Comparison of ENCODE assay signal across 14 cellular contexts in genomic region chr15:74891469-74891868, GRCh38. TPM values are rescaled to one million over a fixed set of nuclear protein-coding genes. Genes with fewer than 3 reads are reported as not detected.
DNase-seq lines count a peak whose midpoint lies in the region; ATAC-seq, FAIRE-seq and TF ChIP-seq lines count a peak whose summit lies in the region.
"Had no signal": no experiment of that assay in that cellular context is flagged by ENCODE, and none has a peak within 500 bp of the region (broad histone marks: within the 10 kb centered on the region; RNA-seq: fewer than 3 reads in every experiment).

No MANE protein-coding gene starts in this region.

- ATAC-seq in GM12878: no peak
- no peak for ATAC-seq in GM18867 (IDR thresholded peaks at IDR 0.05; ENCODE audit: unreplicated experiment)

- H3K9me3 ChIP-seq in DOHH2 (ENCODE audit: control insufficient read depth, insufficient read depth, low read length) (no peaks in the 10 kb centered on the region), GM12878 (replicated peaks; ENCODE audit: control insufficient read depth, insufficient read depth, low read length) (no peaks in the 10 kb centered on the region), mucosa of rectum (ENCODE audit: control insufficient read depth in 2 of 2, low read length in 2 of 2) (no peaks in the 10 kb centered on the region)

- H2AFZ ChIP-seq in GM12878 (ENCODE audit: control insufficient read depth, low read depth, low read length): no peak overlapping the region

- DNase-seq in GM12878 (ENCODE audit: low read depth, low spot score) (no peak), retina (no peak), SW 1271 (lab: John Stamatoyannopoulos, UW) (no peak), frontal cortex (ENCODE audit: low spot score in 2 of 2) (no peak)
- DNase-seq: activated effector memory CD4-positive, alpha-beta T cell treated with anti-CD3 and anti-CD28 coated beads, Interleukin-2, amount 50 U/mL, for 16 hours; C1 segment of cervical spinal cord; OCI-M1; trophoblast cell had no signal

- SMC1A ChIA-PET in GM12878 (lab: Charles Lee; ENCODE audit: uncharacterized antibody, unreplicated experiment): interaction anchor here (1.1 to 1.7 kb wide), 2 partner anchors 11 to 22 kb away, joined by 6 to 9 read pairs; no protein-coding TSS in a partner anchor

- no peaks in the 10 kb centered on the region for H3F3A ChIP-seq in DOHH2 (ENCODE audit: control insufficient read depth, insufficient read depth)

- H3K9me2 ChIP-seq in DOHH2 (replicated peaks; ENCODE audit: control insufficient read depth, low read length): no peaks in the 10 kb centered on the region

- H3K27me3 ChIP-seq in DOHH2 (ENCODE audit: control insufficient read depth, low read length): no peaks in the 10 kb centered on the region
- no peaks in the 10 kb centered on the region for H3K27me3 ChIP-seq in GM12878 (replicated peaks in 1 of 2; ENCODE audit: control insufficient read depth in 2 of 2, insufficient read depth in 2 of 2, low read length in 1 of 2)
- no peaks in the 10 kb centered on the region for H3K27me3 ChIP-seq in mucosa of rectum (ENCODE audit: control insufficient read depth in 2 of 2, insufficient read depth in 2 of 2, low read length in 2 of 2)

- H3K9ac ChIP-seq in GM12878 (ENCODE audit: control insufficient read depth, insufficient read depth, low read length): no peak overlapping the region
- no peak overlapping the region for H3K9ac ChIP-seq in mucosa of rectum (ENCODE audit: low read depth in 1 of 2, low read length in 2 of 2)
- H3K9ac ChIP-seq: KMS-11 had no signal

- no peak for TF ChIP-seq RAD21 in GM12878 (IDR thresholded peaks at IDR 0.05; ENCODE audit: insufficient read depth, low read depth, low read length)

- H3K36me3 ChIP-seq in DOHH2 (ENCODE audit: control insufficient read depth, low read length): peaks cover 37% of the 10 kb centered on the region
- peaks cover 0 to 10% of the 10 kb centered on the region in 2 experiments for H3K36me3 ChIP-seq in GM12878 (ENCODE audit: control insufficient read depth in 2 of 2, insufficient read depth in 2 of 2, low read length in 1 of 2)
- H3K36me3 ChIP-seq in mucosa of rectum (ENCODE audit: control insufficient read depth in 2 of 2, insufficient read depth in 2 of 2, low read length in 2 of 2): peaks cover 4 to 17% of the 10 kb centered on the region in 2 donors

- BruUV-seq in GM12878 (replicated peaks; lab: Mats Ljungman, UMichigan): no TSS peak

- H3K4me1 ChIP-seq in DOHH2 (ENCODE audit: control insufficient read depth, low read length): peaks cover 27% of the 10 kb centered on the region
- peaks cover 25% of the 10 kb centered on the region for H3K4me1 ChIP-seq in GM12878 (ENCODE audit: control insufficient read depth, insufficient read depth, low read length)
- H3K4me1 ChIP-seq in mucosa of rectum (ENCODE audit: control insufficient read depth in 2 of 2, insufficient read depth in 2 of 2, low read length in 2 of 2): peaks cover 40% of the 10 kb centered on the region in 2 donors

- no peak for FAIRE-seq in GM12878 (lab: Jason Lieb, UNC)
- FAIRE-seq in frontal cortex (lab: Jason Lieb, UNC): no peak
- FAIRE-seq: H54 had no signal

- H3K79me2 ChIP-seq in DOHH2 (ENCODE audit: control insufficient read depth, low read length) (peaks cover 14% of the 10 kb centered on the region), GM12878 (ENCODE audit: control insufficient read depth, insufficient read depth, low read length) (peaks cover 12% of the 10 kb centered on the region)

- H4K20me1 ChIP-seq in DOHH2 (ENCODE audit: control insufficient read depth, insufficient read depth, low read depth, low read length) (no peaks in the 10 kb centered on the region), GM12878 (ENCODE audit: control insufficient read depth, insufficient read depth) (no peaks in the 10 kb centered on the region)

- TF ChIP-seq CTCF in 22Rv1 (IDR thresholded peaks at IDR 0.05): no peak
- TF ChIP-seq CTCF in DOHH2 (IDR thresholded peaks at IDR 0.05; ENCODE audit: low read depth, low read length, poor library complexity, severe bottlenecking): no peak
- no peak for TF ChIP-seq CTCF in GM12878 (IDR thresholded peaks at IDR 0.05 in 2 of 3, conservative IDR thresholded peaks at IDR 0.05 in 1 of 3; ENCODE audit: control insufficient read depth in 2 of 3, extremely low read depth in 1 of 3, insufficient read depth in 1 of 3, low read depth in 3 of 3, low read length in 3 of 3)

- TF ChIP-seq POLR2A in GM12878 (IDR thresholded peaks at IDR 0.05; ENCODE audit: low read depth, low read length): no peak

- CTCF ChIA-PET in GM12878 (lab: Yijun Ruan, JAX): interaction anchor here (1.0 to 4.5 kb wide), 4 partner anchors 10 to 254 kb away, joined by 3 to 37 read pairs (median 4); no protein-coding TSS in a partner anchor

- in situ Hi-C loops in GM12878 (cut with MboI): no loop called here

- H3K27ac ChIP-seq in 22Rv1 (peak overlapping the region; percentile 79; the same call in 1 of the 2 replicates), DOHH2 (ENCODE audit: low read depth, low read length) (no peak overlapping the region), GM12878 (ENCODE audit: control insufficient read depth, insufficient read depth) (no peak overlapping the region), mucosa of rectum (ENCODE audit: low read depth in 2 of 2, low read length in 2 of 2) (peak overlapping the region; percentile 63 to 86)
- H3K27ac ChIP-seq: KMS-11 had no signal

- intact Hi-C loops in GM12878 (cut with micrococcal nuclease; ENCODE audit: unreplicated experiment): no loop called here

- POLR2A ChIA-PET in GM12878 (lab: Charles Lee): interaction anchor here (1.9 kb wide), 1 partner anchor 11 kb away, joined by 7 read pairs; no protein-coding TSS in a partner anchor

- H3K4me3 ChIP-seq in DOHH2 (ENCODE audit: low read length) (0 out of 2 replicates have a peak overlapping the region, but pooled peaks have one; percentile 9), GM12878 (no peak overlapping the region), mucosa of rectum (ENCODE audit: low read length in 2 of 2) (peak overlapping the region in 1 of 2 donors; percentile 95)

- H3K4me2 ChIP-seq in DOHH2 (ENCODE audit: low read length) (no peak overlapping the region), GM12878 (ENCODE audit: control insufficient read depth, insufficient read depth) (peak overlapping the region; percentile 85; the same call in 1 of the 2 replicates)

- no peak for TF ChIP-seq EP300 in GM12878 (IDR thresholded peaks at IDR 0.05; ENCODE audit: borderline replicate concordance in 1 of 2, control insufficient read depth in 1 of 2, low read depth in 2 of 2, low read length in 2 of 2)

- RAD21 ChIA-PET in GM12878 (lab: Charles Lee; ENCODE audit: unreplicated experiment): interaction anchor here (1.1 to 1.8 kb wide), 2 partner anchors 10 to 22 kb away, joined by 3 to 4 read pairs; no protein-coding TSS in a partner anchor

- WGBS in GM12878 (ENCODE audit: insufficient coverage, insufficient replicate concordance, low lambda C conversion rate, missing lambda C conversion rate): 100% methylated on average over 3 of the region's 3 CpGs

RNA-seq across cellular contexts. Expression of gene MPI, which starts 1.6 kb away (rescaled TPM):
- 139 and 141 TPM in 2 replicates for total RNA-seq in GM12878 (2013; cell fraction: nucleolus; rRNA removed)
- total RNA-seq in GM12878 (2014; rRNA removed) (48.9 and 52.6 TPM in 2 replicates), GM12878 (2014; rRNA removed; fragmentation: Illumina TruSeq; extraction: Trizol) (35.2 and 36.2 TPM in 2 replicates), GM12878 (2021) (41.6 and 44.6 TPM in 2 replicates), frontal cortex (26.1 TPM)
- polyA plus RNA-seq in GM12878 (2011; ENCODE audit: low read depth): 63.8 TPM
- polyA plus RNA-seq in GM12878 (2011; rRNA removed) (33.5 and 68.6 TPM in 2 replicates), GM12878 (2014; fragmentation: Illumina TruSeq; extraction: Trizol) (51.8 and 93.9 TPM in 2 replicates), GM12878 (2014; fragmentation: Nextera tagmentation; extraction: Ambion mirVana) (10 to 100 TPM; 38.3 to 43.6 TPM), GM12878 (2014; rRNA removed) (48.6 and 49.8 TPM in 2 replicates), GM12878 (2016; fragmentation: Nextera tagmentation; extraction: Ambion mirVana) (10 to 100 TPM; 35.6 to 43.1 TPM)
- polyA plus RNA-seq in GM12878 (2011; cell fraction: cytosol; rRNA removed): 86.2 and 120 TPM in 2 replicates
- polyA plus RNA-seq in GM12878 (2011; cell fraction: nucleus; rRNA removed): 128 and 213 TPM in 2 replicates
- polyA plus RNA-seq in GM12878 (2012): 91.5 and 97.0 TPM in 2 replicates
- 77.2 and 93.3 TPM in 2 replicates for polyA minus RNA-seq in GM12878 (2011; rRNA and poly(A)+ RNA removed)
- 13.1 and 20.6 TPM in 2 replicates for polyA minus RNA-seq in GM12878 (2011; cell fraction: cytosol; rRNA and poly(A)+ RNA removed)
- 61.1 and 79.2 TPM in 2 replicates for polyA minus RNA-seq in GM12878 (2011; cell fraction: nucleus; rRNA and poly(A)+ RNA removed)

RNA-seq across cellular contexts. Expression of gene FAM219B, which starts 15.2 kb away (rescaled TPM):
- 71.1 and 78.1 TPM in 2 replicates for total RNA-seq in GM12878 (2013; cell fraction: nucleolus; rRNA removed)
- total RNA-seq in GM12878 (2014; rRNA removed): 37.1 and 39.5 TPM in 2 replicates
- 23.7 and 26.4 TPM in 2 replicates for total RNA-seq in GM12878 (2014; rRNA removed; fragmentation: Illumina TruSeq; extraction: Trizol)
- 41.6 and 53.2 TPM in 2 replicates for total RNA-seq in GM12878 (2021)
- 68.3 TPM for polyA plus RNA-seq in GM12878 (2011; ENCODE audit: low read depth)
- polyA plus RNA-seq in GM12878 (2011; rRNA removed): 32.3 and 40.9 TPM in 2 replicates
- 39.2 and 40.6 TPM in 2 replicates for polyA plus RNA-seq in GM12878 (2011; cell fraction: cytosol; rRNA removed)
- 135 and 193 TPM in 2 replicates for polyA plus RNA-seq in GM12878 (2011; cell fraction: nucleus; rRNA removed)
- 23.5 and 35.7 TPM in 2 replicates for polyA plus RNA-seq in GM12878 (2012)
- 30.5 and 41.6 TPM in 2 replicates for polyA plus RNA-seq in GM12878 (2014; fragmentation: Illumina TruSeq; extraction: Trizol)
- 1 to 10 TPM; 7.6 to 8.9 TPM for polyA plus RNA-seq in GM12878 (2014; fragmentation: Nextera tagmentation; extraction: Ambion mirVana)
- 43.2 and 46.6 TPM in 2 replicates for polyA plus RNA-seq in GM12878 (2014; rRNA removed)
- 10 to 100 TPM; 24.2 to 28.2 TPM for polyA plus RNA-seq in GM12878 (2016; fragmentation: Nextera tagmentation; extraction: Ambion mirVana)
- 21.2 and 29.3 TPM in 2 replicates for polyA minus RNA-seq in GM12878 (2011; rRNA and poly(A)+ RNA removed)
- polyA minus RNA-seq in GM12878 (2011; cell fraction: cytosol; rRNA and poly(A)+ RNA removed): 9.9 and 10.2 TPM in 2 replicates
- 20.4 and 25.0 TPM in 2 replicates for polyA minus RNA-seq in GM12878 (2011; cell fraction: nucleus; rRNA and poly(A)+ RNA removed)
- total RNA-seq in frontal cortex: 52.2 TPM

RNA-seq across cellular contexts. Expression of gene SCAMP2, which starts 18.3 kb away (rescaled TPM):
- total RNA-seq in GM12878 (2013; cell fraction: nucleolus; rRNA removed): 61.5 and 62.7 TPM in 2 replicates
- total RNA-seq in GM12878 (2014; rRNA removed) (51.2 and 54.8 TPM in 2 replicates), GM12878 (2014; rRNA removed; fragmentation: Illumina TruSeq; extraction: Trizol) (33.4 and 34.2 TPM in 2 replicates), GM12878 (2021) (98.5 and 101 TPM in 2 replicates), frontal cortex (4.5 TPM)
- polyA plus RNA-seq in GM12878 (2011; ENCODE audit: low read depth): 45.6 TPM
- polyA plus RNA-seq in GM12878 (2011; rRNA removed) (30.8 and 117 TPM in 2 replicates), GM12878 (2014; fragmentation: Illumina TruSeq; extraction: Trizol) (112 and 114 TPM in 2 replicates), GM12878 (2014; fragmentation: Nextera tagmentation; extraction: Ambion mirVana) (10 to 100 TPM; 10.9 to 22.5 TPM), GM12878 (2014; rRNA removed) (98.4 and 118 TPM in 2 replicates), GM12878 (2016; fragmentation: Nextera tagmentation; extraction: Ambion mirVana) (100 to 1,000 TPM; 156 to 158 TPM)
- polyA plus RNA-seq in GM12878 (2011; cell fraction: cytosol; rRNA removed): 93.5 and 127 TPM in 2 replicates
- 94.2 and 105 TPM in 2 replicates for polyA plus RNA-seq in GM12878 (2011; cell fraction: nucleus; rRNA removed)
- polyA plus RNA-seq in GM12878 (2012): 80.2 and 83.4 TPM in 2 replicates
- 106 and 111 TPM in 2 replicates for polyA minus RNA-seq in GM12878 (2011; rRNA and poly(A)+ RNA removed)
- 42.9 and 46.9 TPM in 2 replicates for polyA minus RNA-seq in GM12878 (2011; cell fraction: cytosol; rRNA and poly(A)+ RNA removed)
- polyA minus RNA-seq in GM12878 (2011; cell fraction: nucleus; rRNA and poly(A)+ RNA removed): 23.8 and 33.4 TPM in 2 replicates

RNA-seq across cellular contexts. Expression of gene COX5A, which starts 46.4 kb away (rescaled TPM):
- total RNA-seq in GM12878 (2013; cell fraction: nucleolus; rRNA removed): 19.8 and 20.4 TPM in 2 replicates
- total RNA-seq in GM12878 (2014; rRNA removed) (143 and 156 TPM in 2 replicates), GM12878 (2014; rRNA removed; fragmentation: Illumina TruSeq; extraction: Trizol) (316 and 330 TPM in 2 replicates), GM12878 (2021) (420 and 445 TPM in 2 replicates), frontal cortex (46.9 TPM)
- 231 TPM for polyA plus RNA-seq in GM12878 (2011; ENCODE audit: low read depth)
- polyA plus RNA-seq in GM12878 (2011; rRNA removed) (365 and 451 TPM in 2 replicates), GM12878 (2014; fragmentation: Illumina TruSeq; extraction: Trizol) (367 and 459 TPM in 2 replicates), GM12878 (2014; fragmentation: Nextera tagmentation; extraction: Ambion mirVana) (100 to 1,000 TPM in 1 of 2 experiments, 10 to 100 TPM in 1; 84.5 to 350 TPM), GM12878 (2014; rRNA removed) (421 and 474 TPM in 2 replicates), GM12878 (2016; fragmentation: Nextera tagmentation; extraction: Ambion mirVana) (1,000 to 10,000 TPM; 1,175 to 1,218 TPM)
- 285 and 309 TPM in 2 replicates for polyA plus RNA-seq in GM12878 (2011; cell fraction: cytosol; rRNA removed)
- 272 and 315 TPM in 2 replicates for polyA plus RNA-seq in GM12878 (2011; cell fraction: nucleus; rRNA removed)
- polyA plus RNA-seq in GM12878 (2012): 619 and 621 TPM in 2 replicates
- polyA minus RNA-seq in GM12878 (2011; rRNA and poly(A)+ RNA removed): 58.5 and 111 TPM in 2 replicates
- polyA minus RNA-seq in GM12878 (2011; cell fraction: cytosol; rRNA and poly(A)+ RNA removed): 92.9 and 123 TPM in 2 replicates
- 23.3 and 36.7 TPM in 2 replicates for polyA minus RNA-seq in GM12878 (2011; cell fraction: nucleus; rRNA and poly(A)+ RNA removed)

RNA-seq across cellular contexts. Expression of gene ULK3, which starts 48.5 kb away (rescaled TPM):
- total RNA-seq in GM12878 (2013; cell fraction: nucleolus; rRNA removed): 50.6 and 54.0 TPM in 2 replicates
- 28.2 and 29.4 TPM in 2 replicates for total RNA-seq in GM12878 (2014; rRNA removed)
- 12.3 and 14.1 TPM in 2 replicates for total RNA-seq in GM12878 (2014; rRNA removed; fragmentation: Illumina TruSeq; extraction: Trizol)
- 27.8 and 31.9 TPM in 2 replicates for total RNA-seq in GM12878 (2021)
- polyA plus RNA-seq in GM12878 (2011; ENCODE audit: low read depth): 10.4 TPM
- 29.7 and 38.8 TPM in 2 replicates for polyA plus RNA-seq in GM12878 (2011; rRNA removed)
- polyA plus RNA-seq in GM12878 (2011; cell fraction: cytosol; rRNA removed): 35.0 and 41.0 TPM in 2 replicates
- polyA plus RNA-seq in GM12878 (2011; cell fraction: nucleus; rRNA removed): 214 and 258 TPM in 2 replicates
- polyA plus RNA-seq in GM12878 (2012): 15.2 and 22.4 TPM in 2 replicates
- 19.9 and 25.4 TPM in 2 replicates for polyA plus RNA-seq in GM12878 (2014; fragmentation: Illumina TruSeq; extraction: Trizol)
- polyA plus RNA-seq in GM12878 (2014; fragmentation: Nextera tagmentation; extraction: Ambion mirVana): 1 to 10 TPM in 1 of 2 experiments, under 1 TPM in 1; 0.64 to 1.4 TPM
- polyA plus RNA-seq in GM12878 (2014; rRNA removed): 35.3 and 38.9 TPM in 2 replicates
- 10 to 100 TPM; 26.2 to 28.1 TPM for polyA plus RNA-seq in GM12878 (2016; fragmentation: Nextera tagmentation; extraction: Ambion mirVana)
- polyA minus RNA-seq in GM12878 (2011; rRNA and poly(A)+ RNA removed): 19.2 and 19.5 TPM in 2 replicates
- 6.1 and 9.3 TPM in 2 replicates for polyA minus RNA-seq in GM12878 (2011; cell fraction: cytosol; rRNA and poly(A)+ RNA removed)
- polyA minus RNA-seq in GM12878 (2011; cell fraction: nucleus; rRNA and poly(A)+ RNA removed): 21.8 and 23.7 TPM in 2 replicates
- total RNA-seq in frontal cortex: 30.6 TPM

Comparison
In these comparisons a context has a peak if more than half of its experiments do, and no peak if none do; other contexts are left out.
1. H3K27ac ChIP-seq: peak in 22Rv1 (single experiment) and mucosa of rectum (2 of 2); none in DOHH2 (single experiment) and GM12878 (single experiment).